Comparison of ENCODE assay signal across 7 cellular contexts in genomic region chr1:172906778-172907592, GRCh38.
DNase-seq lines count a peak whose midpoint lies in the region; ATAC-seq and TF ChIP-seq lines count a peak whose summit lies in the region.

No MANE protein-coding gene starts in this region.

- H4K20me1 ChIP-seq in Loucy (ENCODE audit: insufficient read depth, low read length, poor library complexity, severe bottlenecking): no peaks in the 10 kb centered on the region

- peak; percentile 62 for ATAC-seq in mucosa of descending colon

- peaks cover 18% of the 10 kb centered on the region for H3F3A ChIP-seq in Loucy (ENCODE audit: low read depth)

- peaks cover 56% of the 10 kb centered on the region for H3K4me1 ChIP-seq in Loucy (ENCODE audit: insufficient read depth, low read length, poor library complexity, severe bottlenecking)
- H3K4me1 ChIP-seq in mucosa of descending colon (ENCODE audit: low read depth): no peaks in the 10 kb centered on the region

- no peaks in the 10 kb centered on the region for H3K27me3 ChIP-seq in Loucy (ENCODE audit: insufficient read depth, low read length, poor library complexity, severe bottlenecking)

- H3K36me3 ChIP-seq in Loucy (ENCODE audit: insufficient read depth, low read length) (no peaks in the 10 kb centered on the region), mucosa of descending colon (ENCODE audit: low read depth) (no peaks in the 10 kb centered on the region)

- TF ChIP-seq CTCF in Loucy (conservative IDR thresholded peaks at IDR 0.05; ENCODE audit: low read length) (no peak), mucosa of descending colon (IDR thresholded peaks at IDR 0.05) (no peak)

- H3K9me3 ChIP-seq in Loucy (ENCODE audit: insufficient read depth, low read depth, low read length) (peaks cover 7% of the 10 kb centered on the region; the same call in 1 of the 2 replicates), mucosa of descending colon (no peaks in the 10 kb centered on the region)

- H3K4me3 ChIP-seq in Loucy (ENCODE audit: low read length, poor library complexity, severe bottlenecking) (peak overlapping the region; percentile 67), mucosa of descending colon (no peak overlapping the region)

- H3K4me2 ChIP-seq in Loucy (ENCODE audit: low read depth, low read length, poor library complexity, severe bottlenecking): peak overlapping the region; percentile 82

- H2AFZ ChIP-seq in Loucy (ENCODE audit: low read length): peak overlapping the region; percentile 65

- intact Hi-C loops in mucosa of descending colon (cut with DNase I, micrococcal nuclease): no loop called here

- peak overlapping the region; percentile 57 for H3K9ac ChIP-seq in Loucy (ENCODE audit: low read depth, low read length, poor library complexity, severe bottlenecking)

- H3K79me2 ChIP-seq in Loucy (ENCODE audit: insufficient read depth, low read length): no peaks in the 10 kb centered on the region

- DNase-seq in ELF-1 (ENCODE audit: low read depth, low spot score) (peak; percentile 8), amniotic epithelial cell (ENCODE audit: low read depth) (peak; percentile 79), mucosa of descending colon (no peak), pons (ENCODE audit: low spot score) (no peak), NCI-H146 (lab: John Stamatoyannopoulos, UW) (no peak), GOT3 (lab: John Stamatoyannopoulos, UW) (no peak)

- H3K9me2 ChIP-seq in Loucy (replicated peaks; ENCODE audit: low read depth, low read length): no peaks in the 10 kb centered on the region

Comparison
In these comparisons a context has a peak if more than half of its experiments do, and no peak if none do; other contexts are left out.
1. DNase-seq: peak in ELF-1 (single experiment) and amniotic epithelial cell (single experiment); none in mucosa of descending colon (0 of 3), pons (single experiment), NCI-H146 (single experiment) and GOT3 (single experiment).